1 cellular context compared by ENCODE assay signal in the genomic region with DNA sequence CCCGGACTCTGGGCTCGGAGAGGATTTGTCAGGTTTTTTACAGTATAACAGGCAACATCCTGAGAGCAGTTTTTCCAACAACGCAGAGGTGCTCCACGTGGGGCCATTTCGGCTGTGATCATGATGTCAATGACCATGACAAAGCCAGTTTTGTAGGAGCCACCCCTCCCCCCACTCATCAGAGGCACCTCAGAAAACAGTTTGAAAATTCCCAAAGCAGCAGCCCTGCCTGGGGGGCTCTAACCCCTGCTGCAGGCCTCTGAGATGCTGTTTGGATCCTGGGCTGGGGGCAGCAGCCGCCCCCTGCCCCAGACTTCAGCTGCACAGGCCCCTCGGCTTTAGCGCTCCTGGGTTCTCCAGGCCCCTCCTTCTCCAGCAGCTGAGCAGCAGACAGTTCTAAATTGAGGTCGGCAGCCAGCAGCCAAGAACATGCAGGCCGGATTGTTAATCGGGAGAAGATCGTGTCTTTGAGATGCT.
TF ChIP-seq lines count a peak whose summit lies in the region.

No MANE protein-coding gene starts in this region.

TF ChIP-seq in K562, 482 proteins besides CTCF, POLR2A, EP300 and RAD21 (continued from another document and continues in another):
- TF ChIP-seq, protein P1, sequence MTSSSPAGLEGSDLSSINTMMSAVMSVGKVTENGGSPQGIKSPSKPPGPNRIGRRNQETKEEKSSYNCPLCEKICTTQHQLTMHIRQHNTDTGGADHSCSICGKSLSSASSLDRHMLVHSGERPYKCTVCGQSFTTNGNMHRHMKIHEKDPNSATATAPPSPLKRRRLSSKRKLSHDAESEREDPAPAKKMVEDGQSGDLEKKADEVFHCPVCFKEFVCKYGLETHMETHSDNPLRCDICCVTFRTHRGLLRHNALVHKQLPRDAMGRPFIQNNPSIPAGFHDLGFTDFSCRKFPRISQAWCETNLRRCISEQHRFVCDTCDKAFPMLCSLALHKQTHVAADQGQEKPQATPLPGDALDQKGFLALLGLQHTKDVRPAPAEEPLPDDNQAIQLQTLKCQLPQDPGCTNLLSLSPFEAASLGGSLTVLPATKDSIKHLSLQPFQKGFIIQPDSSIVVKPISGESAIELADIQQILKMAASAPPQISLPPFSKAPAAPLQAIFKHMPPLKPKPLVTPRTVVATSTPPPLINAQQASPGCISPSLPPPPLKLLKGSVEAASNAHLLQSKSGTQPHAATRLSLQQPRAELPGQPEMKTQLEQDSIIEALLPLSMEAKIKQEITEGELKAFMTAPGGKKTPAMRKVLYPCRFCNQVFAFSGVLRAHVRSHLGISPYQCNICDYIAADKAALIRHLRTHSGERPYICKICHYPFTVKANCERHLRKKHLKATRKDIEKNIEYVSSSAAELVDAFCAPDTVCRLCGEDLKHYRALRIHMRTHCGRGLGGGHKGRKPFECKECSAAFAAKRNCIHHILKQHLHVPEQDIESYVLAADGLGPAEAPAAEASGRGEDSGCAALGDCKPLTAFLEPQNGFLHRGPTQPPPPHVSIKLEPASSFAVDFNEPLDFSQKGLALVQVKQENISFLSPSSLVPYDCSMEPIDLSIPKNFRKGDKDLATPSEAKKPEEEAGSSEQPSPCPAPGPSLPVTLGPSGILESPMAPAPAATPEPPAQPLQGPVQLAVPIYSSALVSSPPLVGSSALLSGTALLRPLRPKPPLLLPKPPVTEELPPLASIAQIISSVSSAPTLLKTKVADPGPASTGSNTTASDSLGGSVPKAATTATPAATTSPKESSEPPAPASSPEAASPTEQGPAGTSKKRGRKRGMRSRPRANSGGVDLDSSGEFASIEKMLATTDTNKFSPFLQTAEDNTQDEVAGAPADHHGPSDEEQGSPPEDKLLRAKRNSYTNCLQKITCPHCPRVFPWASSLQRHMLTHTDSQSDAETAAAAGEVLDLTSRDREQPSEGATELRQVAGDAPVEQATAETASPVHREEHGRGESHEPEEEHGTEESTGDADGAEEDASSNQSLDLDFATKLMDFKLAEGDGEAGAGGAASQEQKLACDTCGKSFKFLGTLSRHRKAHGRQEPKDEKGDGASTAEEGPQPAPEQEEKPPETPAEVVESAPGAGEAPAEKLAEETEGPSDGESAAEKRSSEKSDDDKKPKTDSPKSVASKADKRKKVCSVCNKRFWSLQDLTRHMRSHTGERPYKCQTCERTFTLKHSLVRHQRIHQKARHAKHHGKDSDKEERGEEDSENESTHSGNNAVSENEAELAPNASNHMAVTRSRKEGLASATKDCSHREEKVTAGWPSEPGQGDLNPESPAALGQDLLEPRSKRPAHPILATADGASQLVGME (CRISPR knock-in tag; IDR thresholded peaks at IDR 0.05): no peak
- TF ChIP-seq PTTG1 (tag; IDR thresholded peaks at IDR 0.05; ENCODE audit: low read depth) (no peak), ZNF699 (CRISPR knock-in tag; IDR thresholded peaks at IDR 0.05; ENCODE audit: insufficient replicate concordance) (no peak), SIX5 (IDR thresholded peaks at IDR 0.05; ENCODE audit: borderline replicate concordance in 1 of 2, insufficient read depth in 1 of 2, low read depth in 1 of 2, low read length in 2 of 2) (no peak), ILK (tag; IDR thresholded peaks at IDR 0.05; ENCODE audit: borderline replicate concordance, low read depth) (no peak), KDM5B (IDR thresholded peaks at IDR 0.05; ENCODE audit: insufficient replicate concordance, low read depth, low read length) (no peak), ZBTB1 (CRISPR knock-in tag; IDR thresholded peaks at IDR 0.05; ENCODE audit: borderline replicate concordance, low read depth) (no peak), JUNB (CRISPR knock-in tag; conservative IDR thresholded peaks at IDR 0.05) (no peak), STAT5B (CRISPR knock-in tag; IDR thresholded peaks at IDR 0.05) (no peak), BMI1 (IDR thresholded peaks at IDR 0.05; ENCODE audit: low read length) (no peak), ZFP36 (IDR thresholded peaks at IDR 0.05; ENCODE audit: low read depth, low read length, partially characterized antibody) (no peak), EP400 (IDR thresholded peaks at IDR 0.05) (peak; percentile 68), TAL1 (IDR thresholded peaks at IDR 0.05) (no peak), SRF (CRISPR knock-in tag; IDR thresholded peaks at IDR 0.05) (no peak), SRSF1 (IDR thresholded peaks at IDR 0.05; ENCODE audit: low read depth, low read length) (no peak), TAF1 (IDR thresholded peaks at IDR 0.05; ENCODE audit: control insufficient read depth, extremely low read depth, insufficient read depth, low read length, severe bottlenecking) (no peak), NELFE (IDR thresholded peaks at IDR 0.05; ENCODE audit: insufficient read depth, insufficient read length) (no peak), THRAP3 (IDR thresholded peaks at IDR 0.05; ENCODE audit: borderline replicate concordance) (no peak), XRCC3 (IDR thresholded peaks at IDR 0.05) (no peak), STAT5A (IDR thresholded peaks at IDR 0.05; ENCODE audit: borderline replicate concordance, low read length) (no peak), IFI16 (CRISPR knock-in tag; IDR thresholded peaks at IDR 0.05) (no peak), ZSCAN32 (CRISPR knock-in tag; IDR thresholded peaks at IDR 0.05) (no peak), ZBTB17 (CRISPR knock-in tag; IDR thresholded peaks at IDR 0.05) (no peak), MECOM (CRISPR knock-in tag; IDR thresholded peaks at IDR 0.05) (no peak), TEAD1 (CRISPR knock-in tag; IDR thresholded peaks at IDR 0.05) (no peak), PURB (CRISPR knock-in tag; IDR thresholded peaks at IDR 0.05; ENCODE audit: low read depth) (no peak), ZNF124 (CRISPR knock-in tag; IDR thresholded peaks at IDR 0.05) (no peak), BCOR (IDR thresholded peaks at IDR 0.05) (no peak)
- TF ChIP-seq, protein P2, sequence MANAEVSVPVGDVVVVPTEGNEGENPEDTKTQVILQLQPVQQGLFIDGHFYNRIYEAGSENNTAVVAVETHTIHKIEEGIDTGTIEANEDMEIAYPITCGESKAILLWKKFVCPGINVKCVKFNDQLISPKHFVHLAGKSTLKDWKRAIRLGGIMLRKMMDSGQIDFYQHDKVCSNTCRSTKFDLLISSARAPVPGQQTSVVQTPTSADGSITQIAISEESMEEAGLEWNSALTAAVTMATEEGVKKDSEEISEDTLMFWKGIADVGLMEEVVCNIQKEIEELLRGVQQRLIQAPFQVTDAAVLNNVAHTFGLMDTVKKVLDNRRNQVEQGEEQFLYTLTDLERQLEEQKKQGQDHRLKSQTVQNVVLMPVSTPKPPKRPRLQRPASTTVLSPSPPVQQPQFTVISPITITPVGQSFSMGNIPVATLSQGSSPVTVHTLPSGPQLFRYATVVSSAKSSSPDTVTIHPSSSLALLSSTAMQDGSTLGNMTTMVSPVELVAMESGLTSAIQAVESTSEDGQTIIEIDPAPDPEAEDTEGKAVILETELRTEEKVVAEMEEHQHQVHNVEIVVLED (CRISPR knock-in tag; IDR thresholded peaks at IDR 0.05): no peak
- TF ChIP-seq, protein P3, sequence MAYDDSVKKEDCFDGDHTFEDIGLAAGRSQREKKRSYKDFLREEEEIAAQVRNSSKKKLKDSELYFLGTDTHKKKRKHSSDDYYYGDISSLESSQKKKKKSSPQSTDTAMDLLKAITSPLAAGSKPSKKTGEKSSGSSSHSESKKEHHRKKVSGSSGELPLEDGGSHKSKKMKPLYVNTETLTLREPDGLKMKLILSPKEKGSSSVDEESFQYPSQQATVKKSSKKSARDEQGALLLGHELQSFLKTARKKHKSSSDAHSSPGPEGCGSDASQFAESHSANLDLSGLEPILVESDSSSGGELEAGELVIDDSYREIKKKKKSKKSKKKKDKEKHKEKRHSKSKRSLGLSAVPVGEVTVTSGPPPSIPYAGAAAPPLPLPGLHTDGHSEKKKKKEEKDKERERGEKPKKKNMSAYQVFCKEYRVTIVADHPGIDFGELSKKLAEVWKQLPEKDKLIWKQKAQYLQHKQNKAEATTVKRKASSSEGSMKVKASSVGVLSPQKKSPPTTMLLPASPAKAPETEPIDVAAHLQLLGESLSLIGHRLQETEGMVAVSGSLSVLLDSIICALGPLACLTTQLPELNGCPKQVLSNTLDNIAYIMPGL (CRISPR knock-in tag; IDR thresholded peaks at IDR 0.05): no peak
- TF ChIP-seq, protein P4, sequence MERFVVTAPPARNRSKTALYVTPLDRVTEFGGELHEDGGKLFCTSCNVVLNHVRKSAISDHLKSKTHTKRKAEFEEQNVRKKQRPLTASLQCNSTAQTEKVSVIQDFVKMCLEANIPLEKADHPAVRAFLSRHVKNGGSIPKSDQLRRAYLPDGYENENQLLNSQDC (CRISPR knock-in tag; IDR thresholded peaks at IDR 0.05): no peak
- TF ChIP-seq, protein P5, sequence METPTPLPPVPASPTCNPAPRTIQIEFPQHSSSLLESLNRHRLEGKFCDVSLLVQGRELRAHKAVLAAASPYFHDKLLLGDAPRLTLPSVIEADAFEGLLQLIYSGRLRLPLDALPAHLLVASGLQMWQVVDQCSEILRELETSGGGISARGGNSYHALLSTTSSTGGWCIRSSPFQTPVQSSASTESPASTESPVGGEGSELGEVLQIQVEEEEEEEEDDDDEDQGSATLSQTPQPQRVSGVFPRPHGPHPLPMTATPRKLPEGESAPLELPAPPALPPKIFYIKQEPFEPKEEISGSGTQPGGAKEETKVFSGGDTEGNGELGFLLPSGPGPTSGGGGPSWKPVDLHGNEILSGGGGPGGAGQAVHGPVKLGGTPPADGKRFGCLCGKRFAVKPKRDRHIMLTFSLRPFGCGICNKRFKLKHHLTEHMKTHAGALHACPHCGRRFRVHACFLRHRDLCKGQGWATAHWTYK (CRISPR knock-in tag; IDR thresholded peaks at IDR 0.05): no peak
- TF ChIP-seq, protein P6, sequence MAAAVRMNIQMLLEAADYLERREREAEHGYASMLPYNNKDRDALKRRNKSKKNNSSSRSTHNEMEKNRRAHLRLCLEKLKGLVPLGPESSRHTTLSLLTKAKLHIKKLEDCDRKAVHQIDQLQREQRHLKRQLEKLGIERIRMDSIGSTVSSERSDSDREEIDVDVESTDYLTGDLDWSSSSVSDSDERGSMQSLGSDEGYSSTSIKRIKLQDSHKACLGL (CRISPR knock-in tag; IDR thresholded peaks at IDR 0.05; ENCODE audit: borderline replicate concordance, poor library complexity, severe bottlenecking): no peak
- TF ChIP-seq, protein P7, sequence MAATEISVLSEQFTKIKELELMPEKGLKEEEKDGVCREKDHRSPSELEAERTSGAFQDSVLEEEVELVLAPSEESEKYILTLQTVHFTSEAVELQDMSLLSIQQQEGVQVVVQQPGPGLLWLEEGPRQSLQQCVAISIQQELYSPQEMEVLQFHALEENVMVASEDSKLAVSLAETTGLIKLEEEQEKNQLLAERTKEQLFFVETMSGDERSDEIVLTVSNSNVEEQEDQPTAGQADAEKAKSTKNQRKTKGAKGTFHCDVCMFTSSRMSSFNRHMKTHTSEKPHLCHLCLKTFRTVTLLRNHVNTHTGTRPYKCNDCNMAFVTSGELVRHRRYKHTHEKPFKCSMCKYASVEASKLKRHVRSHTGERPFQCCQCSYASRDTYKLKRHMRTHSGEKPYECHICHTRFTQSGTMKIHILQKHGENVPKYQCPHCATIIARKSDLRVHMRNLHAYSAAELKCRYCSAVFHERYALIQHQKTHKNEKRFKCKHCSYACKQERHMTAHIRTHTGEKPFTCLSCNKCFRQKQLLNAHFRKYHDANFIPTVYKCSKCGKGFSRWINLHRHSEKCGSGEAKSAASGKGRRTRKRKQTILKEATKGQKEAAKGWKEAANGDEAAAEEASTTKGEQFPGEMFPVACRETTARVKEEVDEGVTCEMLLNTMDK (IDR thresholded peaks at IDR 0.05; ENCODE audit: borderline replicate concordance, insufficient read depth, low read depth, low read length, poor library complexity, severe bottlenecking): no peak
- TF ChIP-seq, protein P8, sequence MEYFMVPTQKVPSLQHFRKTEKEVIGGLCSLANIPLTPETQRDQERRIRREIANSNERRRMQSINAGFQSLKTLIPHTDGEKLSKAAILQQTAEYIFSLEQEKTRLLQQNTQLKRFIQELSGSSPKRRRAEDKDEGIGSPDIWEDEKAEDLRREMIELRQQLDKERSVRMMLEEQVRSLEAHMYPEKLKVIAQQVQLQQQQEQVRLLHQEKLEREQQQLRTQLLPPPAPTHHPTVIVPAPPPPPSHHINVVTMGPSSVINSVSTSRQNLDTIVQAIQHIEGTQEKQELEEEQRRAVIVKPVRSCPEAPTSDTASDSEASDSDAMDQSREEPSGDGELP (CRISPR knock-in tag; IDR thresholded peaks at IDR 0.05; ENCODE audit: borderline replicate concordance): peak; percentile 46; the same call in 1 of the 2 replicates
- TF ChIP-seq, protein P9, sequence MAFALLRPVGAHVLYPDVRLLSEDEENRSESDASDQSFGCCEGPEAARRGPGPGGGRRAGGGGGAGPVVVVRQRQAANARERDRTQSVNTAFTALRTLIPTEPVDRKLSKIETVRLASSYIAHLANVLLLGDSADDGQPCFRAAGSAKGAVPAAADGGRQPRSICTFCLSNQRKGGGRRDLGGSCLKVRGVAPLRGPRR (CRISPR knock-in tag; IDR thresholded peaks at IDR 0.05): no peak
- TF ChIP-seq, protein P10, sequence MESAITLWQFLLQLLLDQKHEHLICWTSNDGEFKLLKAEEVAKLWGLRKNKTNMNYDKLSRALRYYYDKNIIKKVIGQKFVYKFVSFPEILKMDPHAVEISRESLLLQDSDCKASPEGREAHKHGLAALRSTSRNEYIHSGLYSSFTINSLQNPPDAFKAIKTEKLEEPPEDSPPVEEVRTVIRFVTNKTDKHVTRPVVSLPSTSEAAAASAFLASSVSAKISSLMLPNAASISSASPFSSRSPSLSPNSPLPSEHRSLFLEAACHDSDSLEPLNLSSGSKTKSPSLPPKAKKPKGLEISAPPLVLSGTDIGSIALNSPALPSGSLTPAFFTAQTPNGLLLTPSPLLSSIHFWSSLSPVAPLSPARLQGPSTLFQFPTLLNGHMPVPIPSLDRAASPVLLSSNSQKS (CRISPR knock-in tag; IDR thresholded peaks at IDR 0.05): no peak
- TF ChIP-seq, protein P11, sequence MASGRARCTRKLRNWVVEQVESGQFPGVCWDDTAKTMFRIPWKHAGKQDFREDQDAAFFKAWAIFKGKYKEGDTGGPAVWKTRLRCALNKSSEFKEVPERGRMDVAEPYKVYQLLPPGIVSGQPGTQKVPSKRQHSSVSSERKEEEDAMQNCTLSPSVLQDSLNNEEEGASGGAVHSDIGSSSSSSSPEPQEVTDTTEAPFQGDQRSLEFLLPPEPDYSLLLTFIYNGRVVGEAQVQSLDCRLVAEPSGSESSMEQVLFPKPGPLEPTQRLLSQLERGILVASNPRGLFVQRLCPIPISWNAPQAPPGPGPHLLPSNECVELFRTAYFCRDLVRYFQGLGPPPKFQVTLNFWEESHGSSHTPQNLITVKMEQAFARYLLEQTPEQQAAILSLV (tag; IDR thresholded peaks at IDR 0.05): 0 out of 2 replicates have a peak, but pooled peaks have one; percentile 21
- TF ChIP-seq, protein P12, sequence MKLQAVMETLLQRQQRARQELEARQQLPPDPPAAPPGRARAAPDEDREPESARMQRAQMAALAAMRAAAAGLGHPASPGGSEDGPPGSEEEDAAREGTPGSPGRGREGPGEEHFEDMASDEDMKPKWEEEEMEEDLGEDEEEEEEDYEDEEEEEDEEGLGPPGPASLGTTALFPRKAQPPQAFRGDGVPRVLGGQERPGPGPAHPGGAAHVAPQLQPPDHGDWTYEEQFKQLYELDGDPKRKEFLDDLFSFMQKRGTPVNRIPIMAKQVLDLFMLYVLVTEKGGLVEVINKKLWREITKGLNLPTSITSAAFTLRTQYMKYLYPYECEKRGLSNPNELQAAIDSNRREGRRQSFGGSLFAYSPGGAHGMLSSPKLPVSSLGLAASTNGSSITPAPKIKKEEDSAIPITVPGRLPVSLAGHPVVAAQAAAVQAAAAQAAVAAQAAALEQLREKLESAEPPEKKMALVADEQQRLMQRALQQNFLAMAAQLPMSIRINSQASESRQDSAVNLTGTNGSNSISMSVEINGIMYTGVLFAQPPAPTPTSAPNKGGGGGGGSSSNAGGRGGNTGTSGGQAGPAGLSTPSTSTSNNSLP (IDR thresholded peaks at IDR 0.05; ENCODE audit: borderline replicate concordance, low read depth, low read length): no peak
